12 cellular contexts compared by ENCODE assay signal in genomic region chr11:44043157-44043556, GRCh38. TPM values are rescaled to one million over a fixed set of nuclear protein-coding genes. Genes with fewer than 3 reads are reported as not detected.
"Had no signal": no experiment of that assay in that cellular context is flagged by ENCODE, and none has a peak within 500 bp of the region (broad histone marks: within the 10 kb centered on the region; RNA-seq: fewer than 3 reads in every experiment).

No MANE protein-coding gene starts in this region.

- H2AFZ ChIP-seq: GM23248, GM23338 had no signal

- H3K36me3 ChIP-seq: HAP-1 had no signal

- H3K9me3 Mint-ChIP-seq: HFFc6 had no signal

- H3K9ac ChIP-seq: GM23248 had no signal

- H3K9me3 ChIP-seq: HAP-1 had no signal

- DNase-seq: GM23248, GOT3, H7, HCEC 1CT, HFFc6 had no signal

- H3K4me1 Mint-ChIP-seq: GM23338, H9 had no signal

- H3K4me3 ChIP-seq: GM23248, GM23338, HAP-1 had no signal

- ATAC-seq: GM23338, HCT116 had no signal

- H3K27ac Mint-ChIP-seq: GM23338, H9, HFFc6 had no signal

- H3K4me3 Mint-ChIP-seq: GM23338, H9, HFFc6 had no signal

- H3K4me1 ChIP-seq: HAP-1 had no signal

- FAIRE-seq: H1, H54 had no signal

- H3K27ac ChIP-seq: GM23248 had no signal

- H3K4me2 ChIP-seq: GM23338 had no signal

RNA-seq across cellular contexts. Expression of gene ACCSL, which starts 4.6 kb away (rescaled TPM):
- total RNA-seq: GM23248, GM23338, H1, H4, H7, H9, HFFc6 had no signal
- polyA plus RNA-seq: GM23248, GM23338, H1 had no signal
